20 cellular contexts compared by ENCODE assay signal in genomic region chr9:7154003-7154619, GRCh38.
"Had no signal": no experiment of that assay in that cellular context is flagged by ENCODE, and none has a peak within 500 bp of the region (broad histone marks: within the 10 kb centered on the region; RNA-seq: fewer than 3 reads in every experiment).

No MANE protein-coding gene starts in this region.

- H3K27me3 Mint-ChIP-seq: activated CD4-positive, alpha-beta memory T cell treated with anti-CD3 and anti-CD28 coated beads for 36 hours; activated naive CD8-positive, alpha-beta T cell treated with anti-CD3 and anti-CD28 coated beads, Interleukin-2, amount 50 U/mL, for 24 hours; central memory CD8-positive, alpha-beta T cell; dendritic cell treated with granulocyte-macrophage colony-stimulating factor and Interleukin-4, amounts not matched to agents 40 ng/mL and 50 ng/mL, for 4 days; effector memory CD8-positive, alpha-beta T cell; naive thymus-derived CD8-positive, alpha-beta T cell; stimulated activated naive CD8-positive, alpha-beta T cell treated with anti-CD3 and anti-CD28 coated beads, Interleukin-15, Interleukin-2, amounts not matched to agents 100 ng/mL and 50 ng/mL, for 24 hours had no signal

- H3K4me3 ChIP-seq: ascending aorta, upper lobe of right lung had no signal

- H3K27ac Mint-ChIP-seq: activated CD4-positive, alpha-beta memory T cell treated with anti-CD3 and anti-CD28 coated beads for 36 hours; activated naive CD8-positive, alpha-beta T cell treated with anti-CD3 and anti-CD28 coated beads, Interleukin-2, amount 50 U/mL, for 24 hours; activated T-helper 1 cell treated with anti-CD3 and anti-CD28 coated beads, Interleukin-12 subunit alpha, Interleukin-12 subunit beta, Interleukin-2, Interleukin-4 antibody, amounts not matched to agents 30 ng/mL and 10 ng/mL and 1 ng/mL, durations not matched to agents 14 hours and 24 hours and 36 hours; dendritic cell treated with granulocyte-macrophage colony-stimulating factor and Interleukin-4, amounts not matched to agents 40 ng/mL and 50 ng/mL, for 4 days; effector memory CD8-positive, alpha-beta T cell; stimulated activated naive CD8-positive, alpha-beta T cell treated with anti-CD3 and anti-CD28 coated beads, Interleukin-15, Interleukin-2, amounts not matched to agents 100 ng/mL and 50 ng/mL, for 24 hours; T-helper 2 cell treated with Interferon-gamma antibody and Interleukin-4, amounts not matched to agents 5 μg/mL and 100 μg/mL, for 36 hours had no signal

- H3K4me1 ChIP-seq: ascending aorta had no signal

- H3K36me3 ChIP-seq: ascending aorta, upper lobe of right lung had no signal

- ATAC-seq: activated naive CD8-positive, alpha-beta T cell treated with anti-CD3 and anti-CD28 coated beads, Interleukin-2, amount 50 U/mL, for 24 hours; effector memory CD8-positive, alpha-beta T cell; left colon; naive thymus-derived CD8-positive, alpha-beta T cell had no signal

- H3K4me3 Mint-ChIP-seq: activated CD4-positive, alpha-beta memory T cell treated with anti-CD3 and anti-CD28 coated beads for 36 hours; activated naive CD8-positive, alpha-beta T cell treated with anti-CD3 and anti-CD28 coated beads, Interleukin-2, amount 50 U/mL, for 24 hours; activated T-helper 1 cell treated with anti-CD3 and anti-CD28 coated beads, Interleukin-12 subunit alpha, Interleukin-12 subunit beta, Interleukin-2, Interleukin-4 antibody, amounts not matched to agents 30 ng/mL and 10 ng/mL and 1 ng/mL, durations not matched to agents 14 hours and 24 hours and 36 hours; central memory CD8-positive, alpha-beta T cell; dendritic cell treated with granulocyte-macrophage colony-stimulating factor and Interleukin-4, amounts not matched to agents 40 ng/mL and 50 ng/mL, for 4 days; effector memory CD8-positive, alpha-beta T cell; stimulated activated naive CD8-positive, alpha-beta T cell treated with anti-CD3 and anti-CD28 coated beads, Interleukin-15, Interleukin-2, amounts not matched to agents 100 ng/mL and 50 ng/mL, for 24 hours; T-helper 2 cell treated with Interferon-gamma antibody and Interleukin-4, amounts not matched to agents 5 μg/mL and 100 μg/mL, for 36 hours had no signal

- H3K9me3 Mint-ChIP-seq: activated T-helper 1 cell treated with anti-CD3 and anti-CD28 coated beads, Interleukin-12 subunit alpha, Interleukin-12 subunit beta, Interleukin-2, Interleukin-4 antibody, amounts not matched to agents 30 ng/mL and 10 ng/mL and 1 ng/mL, durations not matched to agents 14 hours and 24 hours and 36 hours; central memory CD8-positive, alpha-beta T cell; dendritic cell treated with granulocyte-macrophage colony-stimulating factor and Interleukin-4, amounts not matched to agents 40 ng/mL and 50 ng/mL, for 4 days; effector memory CD8-positive, alpha-beta T cell; stimulated activated naive CD8-positive, alpha-beta T cell treated with anti-CD3 and anti-CD28 coated beads, Interleukin-15, Interleukin-2, amounts not matched to agents 100 ng/mL and 50 ng/mL, for 24 hours had no signal

- H3K9me3 ChIP-seq: ascending aorta, upper lobe of right lung had no signal

- DNase-seq: activated CD4-positive, alpha-beta memory T cell treated with anti-CD3 and anti-CD28 coated beads for 36 hours; activated CD4-positive, CD25-positive, alpha-beta regulatory T cell treated with anti-CD3 and anti-CD28 coated beads, Interleukin-2, amount 50 U/mL, for 72 hours; activated CD8-positive, alpha-beta memory T cell treated with anti-CD3 and anti-CD28 coated beads, Interleukin-2, amount 50 U/mL, for 4 hours; activated naive CD4-positive, alpha-beta T cell treated with Interleukin-2 at 50 U/mL for 16 hours; activated naive CD8-positive, alpha-beta T cell treated with anti-CD3 and anti-CD28 coated beads, Interleukin-2, amount 50 U/mL, for 24 hours; effector memory CD8-positive, alpha-beta T cell; left colon; mammary epithelial cell; naive thymus-derived CD8-positive, alpha-beta T cell; occipital lobe; stimulated activated CD4-positive, alpha-beta T cell treated with anti-CD3 and anti-CD28 coated beads, Interleukin-2, amount 100 ng/mL, for 48 hours; SW 1271; upper lobe of right lung had no signal

- H3K27me3 ChIP-seq: ascending aorta, upper lobe of right lung had no signal

- H3K27ac ChIP-seq: ascending aorta, epithelial cell of prostate, upper lobe of right lung had no signal
